Comparison of ENCODE assay signal across 8 cellular contexts in the genomic region with DNA sequence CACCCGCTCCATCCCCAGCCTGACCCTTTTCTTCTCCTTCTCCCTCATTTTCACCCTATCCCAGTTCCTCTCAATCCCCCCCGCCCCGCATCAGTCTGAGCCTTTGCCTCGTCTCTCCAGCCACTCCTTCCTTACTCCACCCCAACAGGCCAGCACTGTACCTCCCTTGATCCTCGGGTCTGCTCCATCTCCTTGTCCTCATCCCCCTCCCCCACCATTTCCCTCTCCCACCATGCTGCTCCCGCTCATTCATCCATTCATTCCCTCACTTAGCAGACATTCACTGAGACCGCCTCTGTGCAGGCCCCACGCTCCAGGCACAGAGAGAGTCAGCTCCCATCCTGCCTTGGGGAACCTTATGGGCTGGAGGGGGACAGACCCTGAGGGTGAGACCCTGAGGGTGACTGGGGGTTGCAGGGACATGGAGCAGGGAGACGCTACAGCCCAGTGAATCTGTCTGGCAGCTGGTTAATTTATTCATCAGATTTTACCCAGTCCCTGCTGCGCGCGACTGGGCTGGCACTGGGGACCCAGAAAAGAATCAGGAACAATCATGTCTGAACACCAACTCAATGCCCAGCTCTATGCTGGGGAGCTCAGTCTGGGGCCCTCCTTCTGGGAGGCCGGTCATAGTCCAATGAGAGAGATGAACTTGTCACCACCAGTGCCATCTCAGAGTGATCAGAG. TPM values are rescaled to one million over a fixed set of nuclear protein-coding genes. Genes with fewer than 3 reads are reported as not detected.
DNase-seq lines count a peak whose midpoint lies in the region; ATAC-seq and TF ChIP-seq lines count a peak whose summit lies in the region.

No MANE protein-coding gene starts in this region.

- H3K27me3 ChIP-seq in layer of hippocampus (ENCODE audit: control insufficient read depth, insufficient read depth, low read length) (no peaks in the 10 kb centered on the region), thoracic aorta (replicated peaks; ENCODE audit: insufficient read depth) (no peaks in the 10 kb centered on the region)

- no peaks in the 10 kb centered on the region for H3K27me3 Mint-ChIP-seq in activated T-cell treated with anti-CD3 and anti-CD28 coated beads, Interleukin-2, amount 50 U/mL, for 24 hours
- no peaks in the 10 kb centered on the region for H3K27me3 Mint-ChIP-seq in activated T-helper 2 cell treated with anti-CD3 and anti-CD28 coated beads, Interferon-gamma antibody, Interleukin-2, Interleukin-4, amounts not matched to agents 10 μg/mL and 5 μg/mL and 100 μg/mL, durations not matched to agents 14 hours and 24 hours and 36 hours (ENCODE audit: low read depth)

- ATAC-seq in thoracic aorta (ENCODE audit: insufficient number of reproducible peaks, low FRiP score, low read depth) = no peak

- H3K4me3 ChIP-seq in thoracic aorta = peak overlapping the region; percentile 94

- no peak for DNase-seq in activated T-cell treated with anti-CD3 and anti-CD28 coated beads, Interleukin-2, amount 50 U/mL, for 24 hours
- no peak for DNase-seq in activated T-cell treated with anti-CD3 and anti-CD28 coated beads, Interleukin-2, amount 50 U/mL, for 1 hour
- no peak for DNase-seq in activated T-helper 2 cell treated with anti-CD3 and anti-CD28 coated beads, Interferon-gamma antibody, Interleukin-2, Interleukin-4, amounts not matched to agents 10 μg/mL and 5 μg/mL and 100 μg/mL, durations not matched to agents 14 hours and 24 hours and 36 hours (ENCODE audit: low spot score)
- DNase-seq in thoracic aorta (ENCODE audit: low spot score) (no peak), GM19240 (ENCODE audit: insufficient read length, low spot score) (no peak), COLO829 (ENCODE audit: low spot score) (no peak), NCI-H2081 treated with DMSO at 0.1 percent for 48 hours (lab: John Stamatoyannopoulos, UW) (no peak)

- no peak for TF ChIP-seq CTCF in thoracic aorta (IDR thresholded peaks at IDR 0.05)

- H3K9me3 ChIP-seq in thoracic aorta = no peaks in the 10 kb centered on the region

- H3K4me1 ChIP-seq in thoracic aorta (ENCODE audit: control insufficient read depth in 1 of 2, low read depth in 2 of 2) = peaks cover 8 to 12% of the 10 kb centered on the region in 2 donors

- H3K36me3 Mint-ChIP-seq in activated T-cell treated with anti-CD3 and anti-CD28 coated beads, Interleukin-2, amount 50 U/mL, for 24 hours (ENCODE audit: low read depth) = peaks cover 7% of the 10 kb centered on the region
- H3K36me3 Mint-ChIP-seq in activated T-helper 2 cell treated with anti-CD3 and anti-CD28 coated beads, Interferon-gamma antibody, Interleukin-2, Interleukin-4, amounts not matched to agents 10 μg/mL and 5 μg/mL and 100 μg/mL, durations not matched to agents 14 hours and 24 hours and 36 hours (ENCODE audit: low read depth) = peaks cover 7% of the 10 kb centered on the region

- H3K36me3 ChIP-seq in thoracic aorta = peaks cover 7% of the 10 kb centered on the region

- peak overlapping the region; percentile 62 for H3K27ac ChIP-seq in layer of hippocampus (ENCODE audit: low read depth, low read length)
- H3K27ac ChIP-seq in thoracic aorta = no peak overlapping the region

- H3K27ac Mint-ChIP-seq in activated T-cell treated with anti-CD3 and anti-CD28 coated beads, Interleukin-2, amount 50 U/mL, for 24 hours = no peak overlapping the region
- H3K27ac Mint-ChIP-seq in activated T-helper 2 cell treated with anti-CD3 and anti-CD28 coated beads, Interferon-gamma antibody, Interleukin-2, Interleukin-4, amounts not matched to agents 10 μg/mL and 5 μg/mL and 100 μg/mL, durations not matched to agents 14 hours and 24 hours and 36 hours = peak overlapping the region; percentile 73

- peaks cover 10% of the 10 kb centered on the region for H3K4me1 Mint-ChIP-seq in activated T-cell treated with anti-CD3 and anti-CD28 coated beads, Interleukin-2, amount 50 U/mL, for 24 hours (ENCODE audit: low read depth)
- peaks cover 21% of the 10 kb centered on the region for H3K4me1 Mint-ChIP-seq in activated T-helper 2 cell treated with anti-CD3 and anti-CD28 coated beads, Interferon-gamma antibody, Interleukin-2, Interleukin-4, amounts not matched to agents 10 μg/mL and 5 μg/mL and 100 μg/mL, durations not matched to agents 14 hours and 24 hours and 36 hours (ENCODE audit: low read depth)

- intact Hi-C loops in activated T-helper 2 cell treated with anti-CD3 and anti-CD28 coated beads, Interferon-gamma antibody, Interleukin-2, Interleukin-4, amounts not matched to agents 10 μg/mL and 5 μg/mL and 100 μg/mL, durations not matched to agents 14 hours and 24 hours and 36 hours (cut with micrococcal nuclease) = no loop called here

- H3K4me3 Mint-ChIP-seq in activated T-cell treated with anti-CD3 and anti-CD28 coated beads, Interleukin-2, amount 50 U/mL, for 24 hours = peak overlapping the region; percentile 73
- peak overlapping the region; percentile 86 for H3K4me3 Mint-ChIP-seq in activated T-helper 2 cell treated with anti-CD3 and anti-CD28 coated beads, Interferon-gamma antibody, Interleukin-2, Interleukin-4, amounts not matched to agents 10 μg/mL and 5 μg/mL and 100 μg/mL, durations not matched to agents 14 hours and 24 hours and 36 hours (ENCODE audit: low read depth)

- no peaks in the 10 kb centered on the region for H3K9me3 Mint-ChIP-seq in activated T-cell treated with anti-CD3 and anti-CD28 coated beads, Interleukin-2, amount 50 U/mL, for 24 hours
- no peaks in the 10 kb centered on the region for H3K9me3 Mint-ChIP-seq in activated T-helper 2 cell treated with anti-CD3 and anti-CD28 coated beads, Interferon-gamma antibody, Interleukin-2, Interleukin-4, amounts not matched to agents 10 μg/mL and 5 μg/mL and 100 μg/mL, durations not matched to agents 14 hours and 24 hours and 36 hours

RNA-seq across cellular contexts. Expression of gene ARHGAP33, which starts 0.9 kb away (rescaled TPM):
- 29.1 and 33.0 TPM in 2 replicates for total RNA-seq in activated T-helper 2 cell treated with anti-CD3 and anti-CD28 coated beads, Interferon-gamma antibody, Interleukin-2, Interleukin-4, amounts not matched to agents 10 μg/mL and 5 μg/mL and 100 μg/mL, durations not matched to agents 14 hours and 24 hours and 36 hours
- total RNA-seq in thoracic aorta = 10 to 100 TPM; 15.4 to 30.7 TPM

RNA-seq across cellular contexts. Expression of gene PROSER3, which starts 18.3 kb away (rescaled TPM):
- 40.1 and 41.2 TPM in 2 replicates for total RNA-seq in activated T-helper 2 cell treated with anti-CD3 and anti-CD28 coated beads, Interferon-gamma antibody, Interleukin-2, Interleukin-4, amounts not matched to agents 10 μg/mL and 5 μg/mL and 100 μg/mL, durations not matched to agents 14 hours and 24 hours and 36 hours
- 10 to 100 TPM; 11.1 to 16.6 TPM for total RNA-seq in thoracic aorta

RNA-seq across cellular contexts. Expression of gene HSPB6, which starts 19.4 kb away (rescaled TPM):
- 0.14 and 0.21 TPM in 2 replicates for total RNA-seq in activated T-helper 2 cell treated with anti-CD3 and anti-CD28 coated beads, Interferon-gamma antibody, Interleukin-2, Interleukin-4, amounts not matched to agents 10 μg/mL and 5 μg/mL and 100 μg/mL, durations not matched to agents 14 hours and 24 hours and 36 hours
- 100 to 1,000 TPM in 1 of 2 donors, 10 to 100 TPM in 1; 78.6 to 130 TPM for total RNA-seq in thoracic aorta

RNA-seq across cellular contexts. Expression of gene LIN37, which starts 27.9 kb away (rescaled TPM):
- 9.9 and 10.0 TPM in 2 replicates for total RNA-seq in activated T-helper 2 cell treated with anti-CD3 and anti-CD28 coated beads, Interferon-gamma antibody, Interleukin-2, Interleukin-4, amounts not matched to agents 10 μg/mL and 5 μg/mL and 100 μg/mL, durations not matched to agents 14 hours and 24 hours and 36 hours
- total RNA-seq in thoracic aorta = 10 to 100 TPM in 1 of 2 donors, 1 to 10 TPM in 1; 9.9 to 30.5 TPM

RNA-seq across cellular contexts. Expression of gene PSENEN, which starts 30.8 kb away (rescaled TPM):
- 45.1 and 46.9 TPM in 2 replicates for total RNA-seq in activated T-helper 2 cell treated with anti-CD3 and anti-CD28 coated beads, Interferon-gamma antibody, Interleukin-2, Interleukin-4, amounts not matched to agents 10 μg/mL and 5 μg/mL and 100 μg/mL, durations not matched to agents 14 hours and 24 hours and 36 hours
- 10 to 100 TPM; 25.5 to 30.1 TPM for total RNA-seq in thoracic aorta

Comparison
In these comparisons a context has a peak if more than half of its experiments do, and no peak if none do; other contexts are left out.
1. RNA of gene HSPB6, which starts 19.4 kb away (total RNA-seq): 78.6 to 130 TPM in thoracic aorta; 0.14 to 0.21 TPM in activated T-helper 2 cell treated with anti-CD3 and anti-CD28 coated beads, Interferon-gamma antibody, Interleukin-2, Interleukin-4, amounts not matched to agents 10 μg/mL and 5 μg/mL and 100 μg/mL, durations not matched to agents 14 hours and 24 hours and 36 hours; every median in the first group is over 10 times any median in the second.